In the genomic region with DNA sequence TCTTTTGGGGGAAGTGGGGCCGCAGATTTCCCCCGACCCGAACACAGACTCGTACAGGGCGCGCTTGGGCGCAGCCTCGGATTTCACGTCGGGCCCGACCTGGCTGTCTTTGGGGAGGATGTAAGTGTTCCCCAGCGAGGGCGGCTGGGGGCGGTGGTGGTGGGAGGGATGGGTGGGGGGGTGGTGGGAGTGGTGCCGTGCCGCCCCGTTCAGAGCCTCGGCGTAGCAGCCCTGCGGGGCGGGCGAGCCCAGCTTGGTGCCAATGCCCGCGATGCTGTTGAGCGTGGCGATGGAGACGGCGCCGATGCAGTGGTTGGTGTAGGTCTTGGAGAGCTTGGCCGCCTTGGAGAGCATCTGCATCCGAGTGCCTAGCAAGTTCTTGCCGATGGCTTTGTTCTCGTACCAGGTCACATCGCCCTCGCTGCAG, we compare ENCODE assay signal across 8 cellular contexts. TPM values are rescaled to one million over a fixed set of nuclear protein-coding genes. Genes with fewer than 3 reads are reported as not detected.
A peak's percentile ranks its signal among the peaks of the same experiment; 100 is the strongest.
DNase-seq lines count a peak whose midpoint lies in the region; ATAC-seq, FAIRE-seq and TF ChIP-seq lines count a peak whose summit lies in the region.

No MANE protein-coding gene starts in this region.

- H3K9me3 ChIP-seq in HUES48 (ENCODE audit: control insufficient read depth, insufficient read depth, low read length): no peaks in the 10 kb centered on the region
- no peaks in the 10 kb centered on the region for H3K9me3 ChIP-seq in astrocyte (ENCODE audit: insufficient read depth, low read depth, low read length)
- H3K9me3 ChIP-seq in iPS DF 6.9 (ENCODE audit: control insufficient read depth, insufficient read depth, low read length): no peaks in the 10 kb centered on the region

- no peak for ATAC-seq in sciatic nerve

- H3K4me3 ChIP-seq in HUES48 (ENCODE audit: low read depth, low read length) (peak overlapping the region; percentile 72), astrocyte (ENCODE audit: insufficient read depth, low read depth, low read length) (peak overlapping the region; percentile 73), iPS DF 6.9 (ENCODE audit: low read length) (peak overlapping the region; percentile 42; the same call in 1 of the 2 replicates)

- in situ Hi-C loops in G401 (cut with HindIII; ENCODE audit: low sequenced_read_pairs): no loop called here

- DNase-seq in astrocyte (ENCODE audit: low read depth) (no peak), iPS DF 6.9 (ENCODE audit: low read depth, low spot score) (no peak), sciatic nerve (ENCODE audit: low spot score) (peak; percentile 59), H4 (ENCODE audit: low spot score) (no peak), G401 (ENCODE audit: low spot score) (no peak), cerebellar cortex (ENCODE audit: low spot score) (no peak), HK-2 (ENCODE audit: unreplicated experiment) (no peak)

- no CpG with 5 or more reads among the region's 35 CpGs for WGBS in iPS DF 6.9 (ENCODE audit: insufficient coverage, insufficient read length)

- peaks cover 60% of the 10 kb centered on the region for H3K27me3 ChIP-seq in HUES48 (ENCODE audit: control insufficient read depth, insufficient read depth, low read length)
- peaks cover 20% of the 10 kb centered on the region for H3K27me3 ChIP-seq in astrocyte (ENCODE audit: insufficient read depth, low read length)
- peaks cover 36% of the 10 kb centered on the region for H3K27me3 ChIP-seq in iPS DF 6.9 (ENCODE audit: control insufficient read depth, insufficient read depth, low read length)

- H3K36me3 ChIP-seq in HUES48 (ENCODE audit: control insufficient read depth, insufficient read depth, low read length) (no peaks in the 10 kb centered on the region), astrocyte (ENCODE audit: insufficient read depth, low read length) (no peaks in the 10 kb centered on the region), iPS DF 6.9 (ENCODE audit: control insufficient read depth, insufficient read depth, low read length) (no peaks in the 10 kb centered on the region)

- H3K27ac ChIP-seq in HUES48 (ENCODE audit: low read depth, low read length) (no peak overlapping the region), astrocyte (ENCODE audit: low read depth, low read length) (no peak overlapping the region), iPS DF 6.9 (ENCODE audit: low read length) (no peak overlapping the region)

- peak overlapping the region; percentile 95 for H3K4me2 ChIP-seq in astrocyte (ENCODE audit: low read length)

- H3K79me2 ChIP-seq in astrocyte (ENCODE audit: insufficient read depth, low read length): peaks cover 57% of the 10 kb centered on the region

- intact Hi-C loops in sciatic nerve (cut with DNase I): no loop called here

- H3K36me3 Mint-ChIP-seq in astrocyte (ENCODE audit: low read depth, unreplicated experiment): peaks cover 12% of the 10 kb centered on the region

- FAIRE-seq in astrocyte (lab: Jason Lieb, UNC): no peak

- TF ChIP-seq CTCF in astrocyte (IDR thresholded peaks at IDR 0.05; ENCODE audit: insufficient read depth, low read depth, low read length): no peak

- peaks cover 2% of the 10 kb centered on the region for H3K9me3 Mint-ChIP-seq in astrocyte (ENCODE audit: unreplicated experiment)

- H3K4me1 ChIP-seq in HUES48 (ENCODE audit: control insufficient read depth, insufficient read depth, low read length) (peaks cover 27% of the 10 kb centered on the region), astrocyte (ENCODE audit: insufficient read depth, low read length) (peaks cover 27% of the 10 kb centered on the region), iPS DF 6.9 (ENCODE audit: control insufficient read depth, insufficient read depth, low read length) (peaks cover 7% of the 10 kb centered on the region)

- H3K9ac ChIP-seq in HUES48 (ENCODE audit: low read depth, low read length) (no peak overlapping the region), astrocyte (ENCODE audit: low read length) (peak overlapping the region; percentile 44)

- peaks cover 45% of the 10 kb centered on the region for H4K20me1 ChIP-seq in astrocyte (ENCODE audit: insufficient read depth, low read length)

- peaks cover 25% of the 10 kb centered on the region for H3K4me1 Mint-ChIP-seq in astrocyte (ENCODE audit: low read depth, unreplicated experiment)

- H3K4me3 Mint-ChIP-seq in astrocyte (ENCODE audit: unreplicated experiment): peak overlapping the region; percentile 86

- H3K27ac Mint-ChIP-seq in astrocyte (ENCODE audit: unreplicated experiment): no peak overlapping the region

- H3K27me3 Mint-ChIP-seq in astrocyte (ENCODE audit: low read depth, unreplicated experiment): peaks cover 8% of the 10 kb centered on the region

- H2AFZ ChIP-seq in astrocyte (ENCODE audit: low read depth, low read length): peak overlapping the region; percentile 87

RNA-seq across cellular contexts. Expression of a gene that starts 1.5 kb away (rescaled TPM):
- total RNA-seq in astrocyte (27.0 and 31.8 TPM in 2 replicates), sciatic nerve (34.1 TPM)
- 11.8 and 13.8 TPM in 2 replicates for total RNA-seq in H4 (2014; rRNA removed; shearing (Covaris generic))
- total RNA-seq in G401 (2014; rRNA removed; shearing (Covaris generic)): 11.5 and 26.0 TPM in 2 replicates
